Comparison of ENCODE assay signal across 9 cellular contexts in the genomic region with DNA sequence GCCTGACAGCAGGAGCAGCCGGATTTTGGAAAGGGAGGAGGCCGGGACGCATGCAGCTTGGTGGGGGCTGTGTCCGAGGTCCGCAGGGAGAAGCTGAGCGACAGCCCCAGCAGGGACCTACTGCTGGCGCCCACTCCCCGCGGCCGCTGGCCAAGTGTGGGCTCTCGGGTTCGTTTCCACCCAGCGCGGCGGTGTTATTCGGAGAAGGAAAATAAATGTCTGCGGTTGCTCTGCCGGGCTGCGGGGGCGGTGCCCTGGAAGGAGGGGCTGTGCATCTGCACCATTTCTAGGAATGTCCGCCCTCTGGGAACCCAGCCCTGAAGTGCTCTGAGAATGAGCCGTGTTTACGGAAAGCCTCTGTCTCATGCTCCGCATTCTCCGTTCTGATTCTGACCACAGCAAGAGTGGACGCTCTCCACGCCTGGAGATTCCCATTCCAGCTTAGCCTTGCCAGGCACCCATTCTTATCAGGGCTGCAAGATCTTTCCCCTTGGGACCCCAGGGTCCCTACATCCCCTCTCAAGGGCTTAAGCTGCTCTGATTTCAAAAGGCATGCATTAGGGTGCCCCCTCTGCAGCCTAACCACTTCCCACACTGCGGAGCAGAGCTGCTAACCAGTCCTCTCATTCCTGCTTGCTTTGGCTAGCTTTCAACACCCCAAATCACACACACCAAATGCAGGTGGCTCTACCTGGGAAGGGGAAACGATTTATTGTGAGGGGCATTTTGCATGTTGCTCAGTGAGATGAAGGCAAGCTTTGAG.
DNase-seq lines count a peak whose midpoint lies in the region; ATAC-seq, FAIRE-seq and TF ChIP-seq lines count a peak whose summit lies in the region.
"Had no signal": no experiment of that assay in that cellular context is flagged by ENCODE, and none has a peak within 500 bp of the region (broad histone marks: within the 10 kb centered on the region; RNA-seq: fewer than 3 reads in every experiment).

No MANE protein-coding gene starts in this region.

- no peaks in the 10 kb centered on the region for H3K9me3 ChIP-seq in A673 (ENCODE audit: low read depth, low read length, poor library complexity, severe bottlenecking)

- no peak overlapping the region for H3K27ac ChIP-seq in A673 (ENCODE audit: low read depth, low read length, poor library complexity, severe bottlenecking)

- H3K36me3 ChIP-seq in A673 (ENCODE audit: insufficient read depth, low read length, poor library complexity, severe bottlenecking), result no peaks in the 10 kb centered on the region

- POLR2A ChIA-PET in A673 (lab: Charles Lee; ENCODE audit: low non-redundant PET), result no interaction called here

- CTCF ChIA-PET in A673 (lab: Charles Lee), result interaction anchor here (1.0 kb wide), 1 partner anchor 13 kb away, joined by 3 read pairs; no protein-coding TSS in a partner anchor

- FAIRE-seq in HTR-8/SVneo (lab: Jason Lieb, UNC), result peak; percentile 86
- FAIRE-seq: GM18507 had no signal

- peak overlapping the region; percentile 46 for H3K4me3 ChIP-seq in A673 (ENCODE audit: low read depth, low read length, poor library complexity, severe bottlenecking)

- no TSS peak for BruUV-seq in A673 (replicated peaks; lab: Mats Ljungman, UMichigan)

- peaks cover 5% of the 10 kb centered on the region for H3K27me3 ChIP-seq in A673 (replicated peaks; ENCODE audit: insufficient read depth, low read depth, low read length, poor library complexity)

- TF ChIP-seq CTCF in A673 (conservative IDR thresholded peaks at IDR 0.05; ENCODE audit: low read depth, low read length) (no peak), GM20000 (IDR thresholded peaks at IDR 0.05; ENCODE audit: extremely low read depth, missing control alignments) (no peak)

- H3K4me1 ChIP-seq in A673 (ENCODE audit: insufficient read depth, low read length, poor library complexity, severe bottlenecking), result peaks cover 14% of the 10 kb centered on the region

- peak; percentile 68 for DNase-seq in A673 (ENCODE audit: low spot score)
- DNase-seq in HTR-8/SVneo (ENCODE audit: insufficient read length, low spot score), result peak; percentile 61
- peak; percentile 96 for DNase-seq in dedifferentiated amniotic fluid mesenchymal stem cell (ENCODE audit: extremely low spot score)
- DNase-seq in left kidney (ENCODE audit: low read depth, low spot score), result peak; percentile 93
- DNase-seq in stimulated activated naive CD8-positive, alpha-beta T cell treated with anti-CD3 and anti-CD28 coated beads, Interleukin-15, Interleukin-2, amounts not matched to agents 100 U/mL and 50 U/mL, for 24 hours, result peak; percentile 19
- DNase-seq in GM20000 (ENCODE audit: low spot score), result no peak

- intact Hi-C loops in A673 (cut with micrococcal nuclease; ENCODE audit: unreplicated experiment), result no loop called here

- no peak for ATAC-seq in stimulated activated naive CD8-positive, alpha-beta T cell treated with anti-CD3 and anti-CD28 coated beads, Interleukin-15, Interleukin-2, amounts not matched to agents 100 U/mL and 50 U/mL, for 24 hours
- ATAC-seq in HG03439 (IDR thresholded peaks at IDR 0.05; ENCODE audit: unreplicated experiment) (no peak), HG03520 (IDR thresholded peaks at IDR 0.05; ENCODE audit: unreplicated experiment) (no peak)
